14 cellular contexts compared by ENCODE assay signal in the genomic region with DNA sequence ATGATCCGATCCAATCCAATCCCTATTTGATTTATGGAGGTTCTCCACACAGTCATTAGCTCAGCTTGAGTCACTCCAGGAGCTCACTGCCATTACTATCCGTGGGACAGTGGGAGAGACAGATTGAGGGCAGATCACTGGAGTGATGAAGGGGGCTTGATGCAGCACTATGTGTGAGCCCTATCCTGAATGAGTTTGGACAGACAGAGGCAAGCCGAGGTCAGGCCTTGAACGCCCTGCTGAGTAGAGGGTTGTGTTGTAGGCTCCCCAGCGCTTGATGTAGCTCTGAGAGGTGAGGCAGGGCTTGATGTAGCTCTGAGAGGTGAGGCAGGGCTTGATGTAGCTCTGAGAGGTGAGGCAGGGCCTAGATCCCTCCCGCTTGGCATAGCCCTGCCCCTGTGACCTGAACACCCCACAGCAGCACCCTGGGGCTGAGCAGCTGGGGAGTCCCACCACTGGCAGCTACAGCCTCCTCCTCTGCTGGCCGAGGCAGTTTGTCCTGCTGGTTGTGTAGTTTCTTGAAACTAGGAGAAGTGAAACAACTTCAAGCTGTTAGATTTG. TPM values are rescaled to one million over a fixed set of nuclear protein-coding genes. Genes with fewer than 3 reads are reported as not detected.
DNase-seq lines count a peak whose midpoint lies in the region; ATAC-seq and TF ChIP-seq lines count a peak whose summit lies in the region.
"Had no signal": no experiment of that assay in that cellular context is flagged by ENCODE, and none has a peak within 500 bp of the region (broad histone marks: within the 10 kb centered on the region; RNA-seq: fewer than 3 reads in every experiment).

No MANE protein-coding gene starts in this region.

- H3K27me3 Mint-ChIP-seq in CD14-positive monocyte (ENCODE audit: low read depth in 3 of 3) (no peaks in the 10 kb centered on the region), HFFc6 (ENCODE audit: insufficient read depth) (no peaks in the 10 kb centered on the region; the same call in 1 of the 2 replicates), nephron progenitor cell (ENCODE audit: low read depth, poor library complexity) (no peaks in the 10 kb centered on the region)
- H3K27me3 Mint-ChIP-seq in dendritic cell treated with granulocyte-macrophage colony-stimulating factor and Interleukin-4, amounts not matched to agents 40 ng/mL and 50 ng/mL, for 4 days = no peaks in the 10 kb centered on the region
- H3K27me3 Mint-ChIP-seq: activated naive CD8-positive, alpha-beta T cell treated with anti-CD3 and anti-CD28 coated beads, Interleukin-2, amount 10 ng/mL, durations not matched to agents 7 days and 5 days had no signal

- H3K4me3 Mint-ChIP-seq in CD14-positive monocyte = no peak overlapping the region
- no peak overlapping the region; the same call in 1 of the 2 replicates for H3K4me3 Mint-ChIP-seq in HFFc6
- no peak overlapping the region for H3K4me3 Mint-ChIP-seq in dendritic cell treated with granulocyte-macrophage colony-stimulating factor and Interleukin-4, amounts not matched to agents 40 ng/mL and 50 ng/mL, for 4 days
- H3K4me3 Mint-ChIP-seq in nephron progenitor cell = no peak overlapping the region
- H3K4me3 Mint-ChIP-seq: activated naive CD8-positive, alpha-beta T cell treated with anti-CD3 and anti-CD28 coated beads, Interleukin-2, amount 10 ng/mL, durations not matched to agents 7 days and 5 days had no signal

- no peak for DNase-seq in CD14-positive monocyte (ENCODE audit: low spot score)
- DNase-seq in HFFc6 = no peak
- DNase-seq in nephron progenitor cell = no peak
- no peak for DNase-seq in stimulated activated CD4-positive, alpha-beta T cell treated with anti-CD3 and anti-CD28 coated beads, Interleukin-1b, Interleukin-23, amount 100 ng/mL, for 48 hours
- DNase-seq in activated CD8-positive, alpha-beta memory T cell treated with anti-CD3 and anti-CD28 coated beads for 24 hours = no peak
- DNase-seq: activated CD8-positive, alpha-beta memory T cell treated with anti-CD3 and anti-CD28 coated beads, Interleukin-2, amount 50 U/mL, for 4 hours; activated naive CD8-positive, alpha-beta T cell treated with anti-CD3 and anti-CD28 coated beads, Interleukin-2, amount 10 ng/mL, durations not matched to agents 7 days and 5 days; GOT3; midbrain; NCI-H2171 treated with DMSO at 0.1 percent for 48 hours; SK-N-SH had no signal

- intact Hi-C loops in CD14-positive monocyte (cut with micrococcal nuclease) = loop anchor here in 1 of 2 donors (2.0 kb wide), 1 partner anchor 13 kb away; no protein-coding TSS in a partner anchor
- intact Hi-C loops in dendritic cell treated with granulocyte-macrophage colony-stimulating factor and Interleukin-4, amounts not matched to agents 40 ng/mL and 50 ng/mL, for 4 days (cut with micrococcal nuclease) = no loop called here

- peaks cover 59% of the 10 kb centered on the region for H3K4me1 Mint-ChIP-seq in CD14-positive monocyte
- peaks cover 72% of the 10 kb centered on the region for H3K4me1 Mint-ChIP-seq in HFFc6 (ENCODE audit: low read depth)
- peaks cover 64% of the 10 kb centered on the region for H3K4me1 Mint-ChIP-seq in dendritic cell treated with granulocyte-macrophage colony-stimulating factor and Interleukin-4, amounts not matched to agents 40 ng/mL and 50 ng/mL, for 4 days (ENCODE audit: low read depth)
- H3K4me1 Mint-ChIP-seq in nephron progenitor cell = peaks cover 48% of the 10 kb centered on the region

- ATAC-seq in GM19395 (IDR thresholded peaks at IDR 0.05; ENCODE audit: unreplicated experiment) (no peak), HG02970 (IDR thresholded peaks at IDR 0.05; ENCODE audit: low FRiP score, unreplicated experiment) (no peak)

- TF ChIP-seq CTCF in CD14-positive monocyte (IDR thresholded peaks at IDR 0.05) (no peak), HFFc6 (IDR thresholded peaks at IDR 0.05) (no peak), nephron progenitor cell (IDR thresholded peaks at IDR 0.05) (no peak)

- H3K9me3 Mint-ChIP-seq in CD14-positive monocyte (no peaks in the 10 kb centered on the region), HFFc6 (no peaks in the 10 kb centered on the region), nephron progenitor cell (peaks cover 8% of the 10 kb centered on the region)
- H3K9me3 Mint-ChIP-seq in dendritic cell treated with granulocyte-macrophage colony-stimulating factor and Interleukin-4, amounts not matched to agents 40 ng/mL and 50 ng/mL, for 4 days = no peaks in the 10 kb centered on the region
- H3K9me3 Mint-ChIP-seq: activated naive CD8-positive, alpha-beta T cell treated with anti-CD3 and anti-CD28 coated beads, Interleukin-2, amount 10 ng/mL, durations not matched to agents 7 days and 5 days had no signal

- H3K27ac Mint-ChIP-seq in CD14-positive monocyte (peak overlapping the region in 4 of 7 donors; percentile 14 to 72 (median 38)), HFFc6 (peak overlapping the region; percentile 30), nephron progenitor cell (peak overlapping the region; percentile 33)
- H3K27ac Mint-ChIP-seq in dendritic cell treated with granulocyte-macrophage colony-stimulating factor and Interleukin-4, amounts not matched to agents 40 ng/mL and 50 ng/mL, for 4 days = peak overlapping the region; percentile 52
- H3K27ac Mint-ChIP-seq: activated naive CD8-positive, alpha-beta T cell treated with anti-CD3 and anti-CD28 coated beads, Interleukin-2, amount 10 ng/mL, durations not matched to agents 7 days and 5 days had no signal

- H3K36me3 Mint-ChIP-seq in CD14-positive monocyte = peaks cover 0 to 4% of the 10 kb centered on the region in 2 donors
- H3K36me3 Mint-ChIP-seq in HFFc6 (ENCODE audit: low read depth) = peaks cover 4% of the 10 kb centered on the region
- no peaks in the 10 kb centered on the region for H3K36me3 Mint-ChIP-seq in dendritic cell treated with granulocyte-macrophage colony-stimulating factor and Interleukin-4, amounts not matched to agents 40 ng/mL and 50 ng/mL, for 4 days (ENCODE audit: low read depth)
- H3K36me3 Mint-ChIP-seq in nephron progenitor cell (ENCODE audit: low read depth) = peaks cover 10% of the 10 kb centered on the region

RNA-seq across cellular contexts. Expression of a gene that starts 58.7 kb away (rescaled TPM):
- polyA plus RNA-seq in CD14-positive monocyte = 10 to 100 TPM; 11.5 to 11.7 TPM
- total RNA-seq in HFFc6 (2021; fragmentation: NEBNext Ultra II Directional; extraction: Animal tissue kit (Norgen Biotek cat#: 25700)) = 10 to 100 TPM; 75.2 to 93.2 (median 87.0) TPM
